Comparison of ENCODE assay signal across 13 cellular contexts in genomic region chr4:6944311-6945051, GRCh38. TPM values are rescaled to one million over a fixed set of nuclear protein-coding genes. Genes with fewer than 3 reads are reported as not detected.
DNase-seq lines count a peak whose midpoint lies in the region; ATAC-seq and TF ChIP-seq lines count a peak whose summit lies in the region.
"Had no signal": no experiment of that assay in that cellular context is flagged by ENCODE, and none has a peak within 500 bp of the region (broad histone marks: within the 10 kb centered on the region; RNA-seq: fewer than 3 reads in every experiment).

No MANE protein-coding gene starts in this region.

- no peak for DNase-seq in activated naive CD8-positive, alpha-beta T cell treated with anti-CD3 and anti-CD28 coated beads, Interleukin-2, amount 50 U/mL, for 24 hours
- DNase-seq in cerebellar cortex (ENCODE audit: low spot score): peak; percentile 41
- no peak for DNase-seq in tibial nerve (ENCODE audit: low spot score in 2 of 2)
- DNase-seq in ascending aorta (ENCODE audit: low spot score in 2 of 2): no peak
- no peak for DNase-seq in DMS53 treated with DMSO at 0.1 percent for 48 hours (lab: John Stamatoyannopoulos, UW; ENCODE audit: unreplicated experiment)
- no peak for DNase-seq in NCI-H69 (lab: John Stamatoyannopoulos, UW)
- DNase-seq: WERI-Rb-1 had no signal

- H3K9me3 ChIP-seq in muscle layer of duodenum (ENCODE audit: control insufficient read depth in 1 of 2, low read length in 2 of 2): no peaks in the 10 kb centered on the region
- no peaks in the 10 kb centered on the region for H3K9me3 ChIP-seq in tibial nerve
- no peaks in the 10 kb centered on the region for H3K9me3 ChIP-seq in ascending aorta
- H3K9me3 ChIP-seq: SJSA1 had no signal

- no peaks in the 10 kb centered on the region for H3K36me3 Mint-ChIP-seq in activated naive CD8-positive, alpha-beta T cell
- H3K36me3 Mint-ChIP-seq in activated naive CD8-positive, alpha-beta T cell treated with anti-CD3 and anti-CD28 coated beads, Interleukin-2, amount 50 U/mL, for 24 hours (ENCODE audit: low read depth): peaks cover 3% of the 10 kb centered on the region

- peak overlapping the region; percentile 6 for H3K27ac ChIP-seq in muscle layer of duodenum (ENCODE audit: low read length)
- peak overlapping the region in 3 of 4 donors; percentile 82 to 93 (median 89) for H3K27ac ChIP-seq in tibial nerve
- no peak overlapping the region for H3K27ac ChIP-seq in ascending aorta
- H3K27ac ChIP-seq: HL-60, SJSA1, WERI-Rb-1 had no signal

- no peaks in the 10 kb centered on the region for H3K27me3 Mint-ChIP-seq in activated naive CD8-positive, alpha-beta T cell
- no peaks in the 10 kb centered on the region for H3K27me3 Mint-ChIP-seq in activated naive CD8-positive, alpha-beta T cell treated with anti-CD3 and anti-CD28 coated beads, Interleukin-2, amount 50 U/mL, for 24 hours
- H3K27me3 Mint-ChIP-seq: memory B cell had no signal

- H3K27me3 ChIP-seq in muscle layer of duodenum (ENCODE audit: low read depth, low read length): no peaks in the 10 kb centered on the region
- no peaks in the 10 kb centered on the region for H3K27me3 ChIP-seq in tibial nerve
- no peaks in the 10 kb centered on the region for H3K27me3 ChIP-seq in ascending aorta
- H3K27me3 ChIP-seq: SJSA1 had no signal

- H3K36me3 ChIP-seq in muscle layer of duodenum (ENCODE audit: control insufficient read depth in 1 of 2, insufficient read depth in 2 of 2, low read length in 2 of 2): no peaks in the 10 kb centered on the region
- H3K36me3 ChIP-seq in tibial nerve: no peaks in the 10 kb centered on the region
- no peaks in the 10 kb centered on the region for H3K36me3 ChIP-seq in ascending aorta
- H3K36me3 ChIP-seq: SJSA1 had no signal

- H3K4me3 ChIP-seq in muscle layer of duodenum (ENCODE audit: low read depth in 1 of 2, low read length in 2 of 2) (no peak overlapping the region), tibial nerve (no peak overlapping the region), ascending aorta (no peak overlapping the region)
- H3K4me3 ChIP-seq: SJSA1 had no signal

- H3K27ac Mint-ChIP-seq in activated naive CD8-positive, alpha-beta T cell: peak overlapping the region; percentile 61
- H3K27ac Mint-ChIP-seq in activated naive CD8-positive, alpha-beta T cell treated with anti-CD3 and anti-CD28 coated beads, Interleukin-2, amount 50 U/mL, for 24 hours: no peak overlapping the region
- H3K27ac Mint-ChIP-seq: activated T-helper 2 cell treated with anti-CD3 and anti-CD28 coated beads, Interferon-gamma antibody, Interleukin-2, Interleukin-4, amounts not matched to agents 10 μg/mL and 5 μg/mL and 100 μg/mL, durations not matched to agents 14 hours and 24 hours and 36 hours; memory B cell had no signal

- intact Hi-C loops in ascending aorta (cut with DNase I): no loop called here

- ATAC-seq in activated naive CD8-positive, alpha-beta T cell treated with anti-CD3 and anti-CD28 coated beads, Interleukin-2, amount 50 U/mL, for 24 hours: no peak

- WGBS in tibial nerve, 2 donors: 66 to 69% methylated on average over 19 to 20 of the region's 20 CpGs

- TF ChIP-seq POLR2A in tibial nerve (IDR thresholded peaks at IDR 0.05): no peak

- peaks cover 58% of the 10 kb centered on the region for H3K4me1 Mint-ChIP-seq in activated naive CD8-positive, alpha-beta T cell (ENCODE audit: low read depth)
- H3K4me1 Mint-ChIP-seq in activated naive CD8-positive, alpha-beta T cell treated with anti-CD3 and anti-CD28 coated beads, Interleukin-2, amount 50 U/mL, for 24 hours: peaks cover 43% of the 10 kb centered on the region

- no peak for TF ChIP-seq CTCF in tibial nerve (IDR thresholded peaks at IDR 0.05)
- no peak for TF ChIP-seq CTCF in ascending aorta (IDR thresholded peaks at IDR 0.05)

- H3K4me1 ChIP-seq in muscle layer of duodenum (ENCODE audit: control insufficient read depth in 1 of 2, insufficient read depth in 2 of 2, low read length in 2 of 2) (peaks cover 8 to 23% of the 10 kb centered on the region in 2 donors), tibial nerve (peaks cover 5 to 64% (median 41%) of the 10 kb centered on the region in 4 donors), ascending aorta (peaks cover 0 to 17% of the 10 kb centered on the region in 2 donors)

- H3K9me3 Mint-ChIP-seq in activated naive CD8-positive, alpha-beta T cell (ENCODE audit: low read depth): no peaks in the 10 kb centered on the region
- H3K9me3 Mint-ChIP-seq in activated naive CD8-positive, alpha-beta T cell treated with anti-CD3 and anti-CD28 coated beads, Interleukin-2, amount 50 U/mL, for 24 hours: no peaks in the 10 kb centered on the region
- H3K9me3 Mint-ChIP-seq: activated T-helper 2 cell treated with anti-CD3 and anti-CD28 coated beads, Interferon-gamma antibody, Interleukin-2, Interleukin-4, amounts not matched to agents 10 μg/mL and 5 μg/mL and 100 μg/mL, durations not matched to agents 14 hours and 24 hours and 36 hours; memory B cell had no signal

- no peak for TF ChIP-seq EP300 in tibial nerve (IDR thresholded peaks at IDR 0.05)

- H3K4me3 Mint-ChIP-seq in activated naive CD8-positive, alpha-beta T cell: no peak overlapping the region
- H3K4me3 Mint-ChIP-seq in activated naive CD8-positive, alpha-beta T cell treated with anti-CD3 and anti-CD28 coated beads, Interleukin-2, amount 50 U/mL, for 24 hours: no peak overlapping the region
- H3K4me3 Mint-ChIP-seq: memory B cell had no signal

RNA-seq across cellular contexts. Expression of gene TBC1D14, which starts 34.9 kb away (rescaled TPM):
- total RNA-seq in tibial nerve: 10 to 100 TPM; 46.9 to 65.7 (median 51.3) TPM
- total RNA-seq in ascending aorta: 26.4 TPM

Comparison
In these comparisons a context has a peak if more than half of its experiments do, and no peak if none do; other contexts are left out.
1. H3K27ac ChIP-seq: peak in muscle layer of duodenum (single experiment) and tibial nerve (3 of 4); none in ascending aorta (0 of 2).